ENCODE assay signal across 26 cellular contexts in genomic region chr2:210630904-210631560, GRCh38.
DNase-seq lines count a peak whose midpoint lies in the region; ATAC-seq lines count a peak whose summit lies in the region.
"Had no signal": no experiment of that assay in that cellular context is flagged by ENCODE, and none has a peak within 500 bp of the region (broad histone marks: within the 10 kb centered on the region; RNA-seq: fewer than 3 reads in every experiment).

No MANE protein-coding gene starts in this region.

- H3K9me3 Mint-ChIP-seq in stimulated activated naive B cell treated with anti-CD40 and anti-IgM and Interleukin-4, amounts not matched to agents 10 μg/mL and 1 μg/mL and 100 μg/mL, for 72 hours, result no peaks in the 10 kb centered on the region
- H3K9me3 Mint-ChIP-seq: activated naive CD4-positive, alpha-beta T cell treated with anti-CD3 and anti-CD28 coated beads for 36 hours had no signal

- 70 to 73% methylated on average over 5 of the region's 5 CpGs for WGBS in aorta, 2 donors

- DNase-seq in COR-L47 (lab: John Stamatoyannopoulos, UW) (peak; percentile 39), NCI-H128 (lab: John Stamatoyannopoulos, UW; ENCODE audit: unreplicated experiment) (peak; percentile 60), NCI-H2171 (lab: John Stamatoyannopoulos, UW) (peak; percentile 97), head of caudate nucleus (peak in 24 of 42 donors; percentile 4 to 57 (median 22)), amniotic stem cell (lab: John Stamatoyannopoulos, UW) (no peak), aorta (no peak), dedifferentiated amniotic fluid mesenchymal stem cell (ENCODE audit: extremely low spot score) (no peak)
- DNase-seq in stimulated activated naive B cell treated with anti-CD40 and anti-IgM and Interleukin-4, amounts not matched to agents 10 μg/mL and 1 μg/mL and 100 μg/mL, for 72 hours, result no peak
- DNase-seq: ACHN; activated CD4-positive, alpha-beta T cell treated with anti-CD3 and anti-CD28 coated beads for 1 hour; activated CD8-positive, alpha-beta memory T cell treated with anti-CD3 and anti-CD28 coated beads, Interleukin-2, amount 50 U/mL, for 48 hours; activated naive CD4-positive, alpha-beta T cell treated with anti-CD3 and anti-CD28 coated beads for 36 hours; body of pancreas; CD4-positive, alpha-beta memory T cell; esophagus squamous epithelium; hippocampal formation; MM.1S; spleen; stimulated activated naive CD4-positive, alpha-beta T cell; T-helper 9 cell; upper lobe of right lung had no signal

- H3K27ac ChIP-seq in aorta (ENCODE audit: low read depth in 1 of 2, low read length in 2 of 2), result no peak overlapping the region
- H3K27ac ChIP-seq: body of pancreas, esophagus squamous epithelium, parathyroid adenoma, spleen, upper lobe of right lung had no signal

- H3K36me3 Mint-ChIP-seq in stimulated activated naive B cell treated with anti-CD40 and anti-IgM and Interleukin-4, amounts not matched to agents 10 μg/mL and 1 μg/mL and 100 μg/mL, for 72 hours, result no peaks in the 10 kb centered on the region
- H3K36me3 Mint-ChIP-seq: CD4-positive, alpha-beta memory T cell had no signal

- H3K4me3 ChIP-seq in aorta (ENCODE audit: low read length in 2 of 2), result no peak overlapping the region
- H3K4me3 ChIP-seq: body of pancreas, esophagus squamous epithelium, GM12878, spleen, upper lobe of right lung had no signal

- H3K36me3 ChIP-seq in aorta (ENCODE audit: control insufficient read depth in 1 of 2, insufficient read depth in 2 of 2, low read length in 1 of 2), result no peaks in the 10 kb centered on the region
- H3K36me3 ChIP-seq: esophagus squamous epithelium, spleen, upper lobe of right lung had no signal

- H3K4me1 ChIP-seq in aorta (ENCODE audit: control insufficient read depth in 1 of 2, insufficient read depth in 2 of 2, low read length in 2 of 2), result no peaks in the 10 kb centered on the region
- H3K4me1 ChIP-seq: body of pancreas, esophagus squamous epithelium, parathyroid adenoma, spleen, upper lobe of right lung had no signal

- no peak overlapping the region for H3K4me3 Mint-ChIP-seq in stimulated activated naive B cell treated with anti-CD40 and anti-IgM and Interleukin-4, amounts not matched to agents 10 μg/mL and 1 μg/mL and 100 μg/mL, for 72 hours
- H3K4me3 Mint-ChIP-seq: activated naive CD4-positive, alpha-beta T cell treated with anti-CD3 and anti-CD28 coated beads for 36 hours; CD4-positive, alpha-beta memory T cell had no signal

- no peak for ATAC-seq in stimulated activated naive B cell treated with anti-CD40 and anti-IgM and Interleukin-4, amounts not matched to agents 10 μg/mL and 1 μg/mL and 100 μg/mL, for 72 hours (replicated peaks)
- ATAC-seq in aorta (ENCODE audit: low FRiP score), result no peak
- ATAC-seq: body of pancreas, GM12878, HCT116, Right ventricle myocardium inferior, upper lobe of right lung had no signal

- H3K9me3 ChIP-seq in aorta (ENCODE audit: control insufficient read depth, low read length), result no peaks in the 10 kb centered on the region
- H3K9me3 ChIP-seq: body of pancreas, esophagus squamous epithelium, spleen, upper lobe of right lung had no signal

- intact Hi-C loops in head of caudate nucleus (cut with DNase I), result no loop called here
- intact Hi-C loops in aorta (cut with DNase I), result no loop called here

- H3K4me1 Mint-ChIP-seq in stimulated activated naive B cell treated with anti-CD40 and anti-IgM and Interleukin-4, amounts not matched to agents 10 μg/mL and 1 μg/mL and 100 μg/mL, for 72 hours, result peaks cover 0 to 6% of the 10 kb centered on the region in 2 donors
- H3K4me1 Mint-ChIP-seq: CD4-positive, alpha-beta memory T cell had no signal

- H3K27ac Mint-ChIP-seq in stimulated activated naive B cell treated with anti-CD40 and anti-IgM and Interleukin-4, amounts not matched to agents 10 μg/mL and 1 μg/mL and 100 μg/mL, for 72 hours, result no peak overlapping the region
- H3K27ac Mint-ChIP-seq: activated naive CD4-positive, alpha-beta T cell treated with anti-CD3 and anti-CD28 coated beads for 36 hours; CD4-positive, alpha-beta memory T cell had no signal

- H3K27me3 ChIP-seq in aorta (ENCODE audit: control insufficient read depth in 1 of 2, insufficient read depth in 2 of 2, low read length in 1 of 2), result peaks cover 0 to 2% of the 10 kb centered on the region in 2 donors
- H3K27me3 ChIP-seq: body of pancreas, dorsolateral prefrontal cortex, esophagus squamous epithelium, spleen, upper lobe of right lung had no signal

- H3K27me3 Mint-ChIP-seq in stimulated activated naive B cell treated with anti-CD40 and anti-IgM and Interleukin-4, amounts not matched to agents 10 μg/mL and 1 μg/mL and 100 μg/mL, for 72 hours, result peaks cover 0 to 3% of the 10 kb centered on the region in 2 donors

Comparison
In these comparisons a context has a peak if more than half of its experiments do, and no peak if none do; other contexts are left out.
1. DNase-seq: peak in COR-L47 (single experiment), NCI-H128 (single experiment), NCI-H2171 (single experiment) and head of caudate nucleus (24 of 42); none in amniotic stem cell (single experiment), stimulated activated naive B cell treated with anti-CD40 and anti-IgM and Interleukin-4, amounts not matched to agents 10 μg/mL and 1 μg/mL and 100 μg/mL, for 72 hours (single experiment), aorta (0 of 2) and dedifferentiated amniotic fluid mesenchymal stem cell (single experiment).